22 cellular contexts compared by ENCODE assay signal in genomic region chr1:224766266-224766665, GRCh38.
"Had no signal": no experiment of that assay in that cellular context is flagged by ENCODE, and none has a peak within 500 bp of the region (broad histone marks: within the 10 kb centered on the region; RNA-seq: fewer than 3 reads in every experiment).

No MANE protein-coding gene starts in this region.

- FAIRE-seq: endometrium, keratinocyte had no signal

- DNase-seq: colonic mucosa; cortex of kidney; effector CD4-positive, alpha-beta T cell; effector memory CD4-positive, alpha-beta T cell; erythroblast; esophagus squamous epithelium; foreskin fibroblast; foreskin melanocyte; gastrocnemius medialis; heart left ventricle; immature natural killer cell; left cardiac atrium; left lung; left ventricle myocardium superior; lower lobe of right lung; mesenchymal stem cell; mucosa of descending colon; naive B cell had no signal

- H3K4me3 ChIP-seq: colonic mucosa, esophagus squamous epithelium, gastrocnemius medialis, heart left ventricle, hepatocyte, left lung, lower lobe of right lung, mucosa of descending colon had no signal

- H3K36me3 ChIP-seq: colonic mucosa, esophagus squamous epithelium, gastrocnemius medialis, heart left ventricle, left lung, lower lobe of right lung had no signal

- H3K27ac ChIP-seq: colonic mucosa, epithelial cell of prostate, esophagus squamous epithelium, gastrocnemius medialis, heart left ventricle, hepatocyte, left lung, lower lobe of right lung had no signal

- H3K27me3 ChIP-seq: colonic mucosa, esophagus squamous epithelium, gastrocnemius medialis, heart left ventricle, hepatocyte, left lung had no signal

- H3K9me3 ChIP-seq: colonic mucosa, esophagus squamous epithelium, gastrocnemius medialis, heart left ventricle, left lung, lower lobe of right lung, mucosa of descending colon had no signal

- H3K4me1 ChIP-seq: colonic mucosa, gastrocnemius medialis had no signal
